Comparison of ENCODE assay signal across 1 cellular context in genomic region chr2:192194065-192194865, GRCh38.
TF ChIP-seq lines count a peak whose summit lies in the region.

No MANE protein-coding gene starts in this region.

TF ChIP-seq in HepG2, 621 proteins besides CTCF, POLR2A, EP300 and RAD21 (continued from another document):
- TF ChIP-seq ZNF646 (CRISPR knock-in tag; IDR thresholded peaks at IDR 0.05): no peak
- TF ChIP-seq ZNF776 (CRISPR knock-in tag; IDR thresholded peaks at IDR 0.05): no peak
- no peak for TF ChIP-seq TBL1XR1 (IDR thresholded peaks at IDR 0.05; ENCODE audit: borderline replicate concordance, low read length, partially characterized antibody)
- TF ChIP-seq BORCS8-MEF2B (CRISPR knock-in tag; IDR thresholded peaks at IDR 0.05): no peak
- no peak for TF ChIP-seq TRIM22 (IDR thresholded peaks at IDR 0.05)
- TF ChIP-seq FOXC1 (CRISPR knock-in tag; IDR thresholded peaks at IDR 0.05; ENCODE audit: borderline replicate concordance): no peak
- TF ChIP-seq NCOA1 (CRISPR knock-in tag; IDR thresholded peaks at IDR 0.05): no peak
- TF ChIP-seq JUNB (CRISPR knock-in tag; IDR thresholded peaks at IDR 0.05; ENCODE audit: borderline replicate concordance): no peak
- no peak for TF ChIP-seq ELF1 (CRISPR knock-in tag; IDR thresholded peaks at IDR 0.05)
